ENCODE assay signal across 20 cellular contexts in the genomic region with DNA sequence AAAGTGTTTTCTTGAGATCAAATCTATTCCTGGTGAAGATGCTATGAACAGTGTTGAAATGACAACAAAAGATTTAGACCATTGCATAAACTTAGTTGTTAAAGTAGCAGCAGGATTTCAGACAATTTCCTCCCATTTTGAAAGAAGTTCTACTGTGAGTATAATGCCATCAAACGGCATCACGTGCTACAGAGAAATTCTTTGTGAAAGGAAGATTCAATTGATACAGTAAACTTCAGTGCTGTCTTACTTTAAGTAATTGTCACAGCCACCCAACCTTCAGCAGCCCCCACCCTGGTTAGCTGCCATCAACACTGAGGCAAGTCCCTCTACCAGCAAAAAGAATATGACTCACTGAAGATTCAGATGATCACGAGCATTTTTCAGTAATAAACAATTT.
DNase-seq lines count a peak whose midpoint lies in the region; ATAC-seq and TF ChIP-seq lines count a peak whose summit lies in the region.
"Had no signal": no experiment of that assay in that cellular context is flagged by ENCODE, and none has a peak within 500 bp of the region (broad histone marks: within the 10 kb centered on the region; RNA-seq: fewer than 3 reads in every experiment).

No MANE protein-coding gene starts in this region.

- H3K4me1 ChIP-seq in Panc1 (ENCODE audit: control insufficient read depth, insufficient read depth, low read length), result no peaks in the 10 kb centered on the region
- H3K4me1 ChIP-seq: BLaER1 treated with 17β-estradiol and CSF1 and Interleukin-3, amounts not matched to agents 10 nM and 100 nM; Peyer's patch had no signal

- H3K4me1 Mint-ChIP-seq in osteocyte (ENCODE audit: unreplicated experiment) (peaks cover 73% of the 10 kb centered on the region), glutamatergic neuron (ENCODE audit: low read depth, unreplicated experiment) (no peaks in the 10 kb centered on the region)

- H3K9me3 Mint-ChIP-seq in osteocyte (ENCODE audit: unreplicated experiment), result no peaks in the 10 kb centered on the region
- H3K9me3 Mint-ChIP-seq in glutamatergic neuron (ENCODE audit: unreplicated experiment), result no peaks in the 10 kb centered on the region
- H3K9me3 Mint-ChIP-seq: CD8-positive, alpha-beta T cell had no signal

- POLR2A ChIA-PET in Panc1 (lab: Charles Lee), result no interaction called here

- H3K27me3 Mint-ChIP-seq in osteocyte (ENCODE audit: unreplicated experiment) (no peaks in the 10 kb centered on the region), glutamatergic neuron (ENCODE audit: unreplicated experiment) (peaks cover 2% of the 10 kb centered on the region)

- DNase-seq in Panc1 (ENCODE audit: low read depth, low spot score) (no peak), choroid plexus epithelial cell (ENCODE audit: low read depth) (peak; percentile 23), osteocyte (ENCODE audit: extremely low spot score, unreplicated experiment) (no peak), glutamatergic neuron (no peak), NCI-H146 (lab: John Stamatoyannopoulos, UW) (no peak), AG08396 (ENCODE audit: low spot score) (no peak), OCI-M2 (lab: John Stamatoyannopoulos, UW; ENCODE audit: unreplicated experiment) (no peak)
- DNase-seq: ACHN; CD8-positive, alpha-beta T cell; DND-41; GM23248; Kasumi-1; NCI-H1417 treated with DMSO at 0.1 percent for 48 hours; NCI-H1930; NCI-H226; NCI-H510A treated with DMSO at 0.1 percent for 48 hours; NCI-H748 treated with DMSO at 0.1 percent for 48 hours; NK-92 treated with Interleukin-12 subunit alpha and Interleukin-12 subunit beta, amount 100 ng/mL, for 24 hours; Peyer's patch had no signal

- no peak overlapping the region for H3K4me3 Mint-ChIP-seq in osteocyte (ENCODE audit: unreplicated experiment)
- H3K4me3 Mint-ChIP-seq in glutamatergic neuron (ENCODE audit: unreplicated experiment), result no peak overlapping the region
- H3K4me3 Mint-ChIP-seq: CD8-positive, alpha-beta T cell had no signal

- H3K27me3 ChIP-seq in Panc1 (ENCODE audit: control insufficient read depth, insufficient read depth, low read length), result no peaks in the 10 kb centered on the region
- H3K27me3 ChIP-seq: BLaER1 treated with 17β-estradiol and CSF1 and Interleukin-3, amounts not matched to agents 10 nM and 100 nM; Peyer's patch had no signal

- CTCF ChIA-PET in Panc1 (lab: Charles Lee), result no interaction called here

- in situ Hi-C loops in Panc1 (cut with HindIII; ENCODE audit: low pct_unique_long_range_greater_than_20kb, low sequenced_read_pairs), result no loop called here

- BruUV-seq in Panc1 (replicated peaks; lab: Mats Ljungman, UMichigan), result no TSS peak

- H3K36me3 Mint-ChIP-seq in osteocyte (ENCODE audit: unreplicated experiment) (no peaks in the 10 kb centered on the region), glutamatergic neuron (ENCODE audit: unreplicated experiment) (no peaks in the 10 kb centered on the region)
- H3K36me3 Mint-ChIP-seq: CD8-positive, alpha-beta T cell had no signal

- no peak for TF ChIP-seq CTCF in Panc1 (IDR thresholded peaks at IDR 0.05)
- TF ChIP-seq CTCF in choroid plexus epithelial cell (conservative IDR thresholded peaks at IDR 0.05; ENCODE audit: low read depth, low read length), result no peak
- no peak for TF ChIP-seq CTCF in osteocyte (IDR thresholded peaks at IDR 0.05)
- TF ChIP-seq CTCF in glutamatergic neuron (IDR thresholded peaks at IDR 0.05; ENCODE audit: partially characterized antibody, unreplicated experiment), result no peak

- peaks cover 14% of the 10 kb centered on the region; the same call in 1 of the 2 replicates for H3K9me3 ChIP-seq in Panc1 (ENCODE audit: control insufficient read depth, insufficient read depth, low read depth, low read length)
- H3K9me3 ChIP-seq: BLaER1 treated with 17β-estradiol and CSF1 and Interleukin-3, amounts not matched to agents 10 nM and 100 nM; Peyer's patch had no signal

- intact Hi-C loops in Panc1 (cut with micrococcal nuclease; ENCODE audit: unreplicated experiment), result no loop called here

- no peak for ATAC-seq in Panc1
- ATAC-seq: CD8-positive, alpha-beta T cell had no signal

- peak overlapping the region; percentile 69 for H3K27ac ChIP-seq in Panc1 (ENCODE audit: low read length)
- H3K27ac ChIP-seq: BLaER1 treated with 17β-estradiol and CSF1 and Interleukin-3, amounts not matched to agents 10 nM and 100 nM; GM23248; Peyer's patch had no signal

- H3K36me3 ChIP-seq in Panc1 (ENCODE audit: control insufficient read depth, insufficient read depth, low read length), result no peaks in the 10 kb centered on the region
- H3K36me3 ChIP-seq: BLaER1 treated with 17β-estradiol and CSF1 and Interleukin-3, amounts not matched to agents 10 nM and 100 nM; Peyer's patch had no signal

- no peak overlapping the region for H3K4me3 ChIP-seq in Panc1 (ENCODE audit: low read depth in 2 of 2, low read length in 2 of 2)
- no peak overlapping the region for H3K4me3 ChIP-seq in choroid plexus epithelial cell (ENCODE audit: low read depth, low read length)
- H3K4me3 ChIP-seq: BLaER1 treated with 17β-estradiol and CSF1 and Interleukin-3, amounts not matched to agents 10 nM and 100 nM; GM23248; Peyer's patch had no signal

- H3K27ac Mint-ChIP-seq in osteocyte (ENCODE audit: unreplicated experiment) (peak overlapping the region; percentile 92), glutamatergic neuron (ENCODE audit: unreplicated experiment) (no peak overlapping the region)
- H3K27ac Mint-ChIP-seq: CD8-positive, alpha-beta T cell had no signal
